Comparison of ENCODE assay signal across 17 cellular contexts in the genomic region with DNA sequence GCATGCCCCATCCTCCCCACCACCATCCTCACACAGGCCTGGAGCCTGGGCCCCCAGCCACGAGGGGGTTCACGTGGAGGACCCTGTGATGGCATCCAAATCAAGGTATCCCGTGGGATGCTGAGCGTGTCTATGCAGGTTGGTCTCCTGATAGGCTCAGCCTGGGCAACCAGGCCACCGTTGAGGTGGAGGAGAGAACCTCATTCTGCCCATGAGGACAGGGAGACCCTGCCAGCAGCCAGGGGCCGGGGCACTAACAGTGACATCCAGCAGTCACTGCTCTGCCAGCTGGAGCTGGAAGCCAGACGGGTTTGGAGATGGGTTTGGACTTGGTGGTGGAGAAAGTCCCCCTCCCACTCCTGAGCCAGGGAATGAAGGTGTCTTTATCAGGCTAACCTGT.
A peak's percentile ranks its signal among the peaks of the same experiment; 100 is the strongest.
DNase-seq lines count a peak whose midpoint lies in the region; ATAC-seq and TF ChIP-seq lines count a peak whose summit lies in the region.
"Had no signal": no experiment of that assay in that cellular context is flagged by ENCODE, and none has a peak within 500 bp of the region (broad histone marks: within the 10 kb centered on the region; RNA-seq: fewer than 3 reads in every experiment).

No MANE protein-coding gene starts in this region.

- H3K36me3 ChIP-seq in neuronal stem cell (replicated peaks in 1 of 2; ENCODE audit: control insufficient read depth in 2 of 2, insufficient read depth in 2 of 2, low read length in 2 of 2): no peaks in the 10 kb centered on the region
- H3K36me3 ChIP-seq: HAP-1 had no signal

- CTCF ChIA-PET in activated CD8-positive, alpha-beta memory T cell treated with anti-CD3 and anti-CD28 coated beads, Interleukin-2, amount 10 ng/mL, durations not matched to agents 7 days and 5 days (lab: Charles Lee): no interaction called here

- DNase-seq in chondrocyte (ENCODE audit: low spot score) (peak; percentile 69), islet precursor cell (peak; percentile 37), neuronal stem cell (ENCODE audit: low spot score) (no peak), NCI-H526 treated with DMSO at 0.1 percent for 48 hours (lab: John Stamatoyannopoulos, UW) (no peak), T1000 (lab: John Stamatoyannopoulos, UW) (no peak)
- no peak for DNase-seq in activated CD8-positive, alpha-beta memory T cell treated with anti-CD3 and anti-CD28 coated beads, Interleukin-2, amount 10 ng/mL, durations not matched to agents 7 days and 5 days
- DNase-seq in stimulated activated CD8-positive, alpha-beta memory T cell treated with anti-CD3 and anti-CD28 coated beads, Interleukin-4, amount 100 ng/mL, for 48 hours: no peak
- DNase-seq: Caco-2; CD4-positive, CD25-positive, alpha-beta regulatory T cell; CD8-positive, alpha-beta T cell; DMS153; EL; GDM1; HFFc6 had no signal

- no peak overlapping the region for H3K18ac ChIP-seq in neuronal stem cell (ENCODE audit: low read length)

- peak overlapping the region; percentile 27 for H2BK5ac ChIP-seq in neuronal stem cell (ENCODE audit: low read length)

- H3K9me3 ChIP-seq in neuronal stem cell (replicated peaks in 1 of 2; ENCODE audit: control insufficient read depth in 2 of 2, insufficient read depth in 1 of 2, low read depth in 1 of 2, low read length in 2 of 2): no peaks in the 10 kb centered on the region
- H3K9me3 ChIP-seq: Caco-2 had no signal

- no peaks in the 10 kb centered on the region for H3K4me1 Mint-ChIP-seq in chondrocyte (ENCODE audit: low read depth)
- no peaks in the 10 kb centered on the region for H3K4me1 Mint-ChIP-seq in activated CD8-positive, alpha-beta memory T cell treated with anti-CD3 and anti-CD28 coated beads, Interleukin-2, amount 10 ng/mL, durations not matched to agents 7 days and 5 days
- H3K4me1 Mint-ChIP-seq: CD4-positive, CD25-positive, alpha-beta regulatory T cell; GM23338 had no signal

- no peaks in the 10 kb centered on the region for H3K36me3 Mint-ChIP-seq in chondrocyte (ENCODE audit: low read depth)
- no peaks in the 10 kb centered on the region for H3K36me3 Mint-ChIP-seq in activated CD8-positive, alpha-beta memory T cell treated with anti-CD3 and anti-CD28 coated beads, Interleukin-2, amount 10 ng/mL, durations not matched to agents 7 days and 5 days
- H3K36me3 Mint-ChIP-seq: CD4-positive, CD25-positive, alpha-beta regulatory T cell; CD8-positive, alpha-beta T cell had no signal

- H2BK15ac ChIP-seq in neuronal stem cell (ENCODE audit: low read length): no peak overlapping the region

- H2BK120ac ChIP-seq in neuronal stem cell (ENCODE audit: low read depth, low read length): no peak overlapping the region

- H3K4me3 Mint-ChIP-seq in chondrocyte (ENCODE audit: unreplicated experiment): no peak overlapping the region
- no peak overlapping the region for H3K4me3 Mint-ChIP-seq in activated CD8-positive, alpha-beta memory T cell treated with anti-CD3 and anti-CD28 coated beads, Interleukin-2, amount 10 ng/mL, durations not matched to agents 7 days and 5 days
- H3K4me3 Mint-ChIP-seq: CD4-positive, CD25-positive, alpha-beta regulatory T cell; CD8-positive, alpha-beta T cell; GM23338; HFFc6 had no signal

- no peak for ATAC-seq in activated CD8-positive, alpha-beta memory T cell treated with anti-CD3 and anti-CD28 coated beads, Interleukin-2, amount 10 ng/mL, durations not matched to agents 7 days and 5 days
- ATAC-seq: CD8-positive, alpha-beta T cell; GM23338 had no signal

- H3K4ac ChIP-seq in neuronal stem cell (ENCODE audit: low read length): no peak overlapping the region

- H4K91ac ChIP-seq in neuronal stem cell (ENCODE audit: low read depth, low read length, poor library complexity): no peak overlapping the region

- no peaks in the 10 kb centered on the region for H3K4me1 ChIP-seq in neuronal stem cell (ENCODE audit: control insufficient read depth in 2 of 2, insufficient read depth in 1 of 2, low read depth in 1 of 2, low read length in 2 of 2)
- H3K4me1 ChIP-seq: Caco-2, HAP-1 had no signal

- H3K27me3 Mint-ChIP-seq in chondrocyte (ENCODE audit: low read depth): peaks cover 12% of the 10 kb centered on the region
- no peaks in the 10 kb centered on the region for H3K27me3 Mint-ChIP-seq in activated CD8-positive, alpha-beta memory T cell treated with anti-CD3 and anti-CD28 coated beads, Interleukin-2, amount 10 ng/mL, durations not matched to agents 7 days and 5 days

- H2AFZ ChIP-seq in neuronal stem cell (ENCODE audit: low read length): no peak overlapping the region
- H2AFZ ChIP-seq: GM23338 had no signal

- no peak overlapping the region for H3K27ac ChIP-seq in neuronal stem cell (replicated peaks; ENCODE audit: low read length)
- H3K27ac ChIP-seq: C4-2B had no signal

- H3K14ac ChIP-seq in neuronal stem cell (ENCODE audit: low read length): no peak overlapping the region

- H3K4me2 ChIP-seq in neuronal stem cell (ENCODE audit: insufficient read depth, low read length, poor library complexity, severe bottlenecking): no peak overlapping the region
- H3K4me2 ChIP-seq: GM23338 had no signal

- no peak overlapping the region for H4K8ac ChIP-seq in neuronal stem cell (ENCODE audit: low read depth, low read length)

- WGBS in neuronal stem cell (ENCODE audit: extremely low coverage in 2 of 2, insufficient read length in 2 of 2, insufficient replicate concordance in 1 of 2), 2 donors: no CpG with 5 or more reads among the region's 7 CpGs

- no peak overlapping the region for H3K4me3 ChIP-seq in neuronal stem cell (ENCODE audit: low read length in 2 of 2)
- H3K4me3 ChIP-seq: GM23338, HAP-1 had no signal

- no peak overlapping the region for H3K9ac ChIP-seq in neuronal stem cell (ENCODE audit: low read depth, low read length, poor library complexity)

- TF ChIP-seq CTCF in chondrocyte (IDR thresholded peaks at IDR 0.05): no peak

- H3K27me3 ChIP-seq in neuronal stem cell (ENCODE audit: control insufficient read depth in 3 of 3, insufficient read depth in 3 of 3, low read depth in 1 of 3, low read length in 3 of 3): no peaks in the 10 kb centered on the region

- H3K79me1 ChIP-seq in neuronal stem cell (ENCODE audit: low read depth, low read length): no peaks in the 10 kb centered on the region

- peak overlapping the region; percentile 17 for H2AK5ac ChIP-seq in neuronal stem cell (ENCODE audit: low read depth, low read length)

- no peak overlapping the region for H3K23ac ChIP-seq in neuronal stem cell (ENCODE audit: low read depth, low read length, poor library complexity)

- H2BK12ac ChIP-seq in neuronal stem cell (ENCODE audit: low read length): no peak overlapping the region

- no peak overlapping the region for H3K27ac Mint-ChIP-seq in chondrocyte (ENCODE audit: unreplicated experiment)
- H3K27ac Mint-ChIP-seq in activated CD8-positive, alpha-beta memory T cell treated with anti-CD3 and anti-CD28 coated beads, Interleukin-2, amount 10 ng/mL, durations not matched to agents 7 days and 5 days: no peak overlapping the region
- H3K27ac Mint-ChIP-seq: CD4-positive, CD25-positive, alpha-beta regulatory T cell; CD8-positive, alpha-beta T cell; GM23338; HFFc6 had no signal

- peaks cover 2% of the 10 kb centered on the region for H3K9me3 Mint-ChIP-seq in chondrocyte (ENCODE audit: low read depth)
- H3K9me3 Mint-ChIP-seq in activated CD8-positive, alpha-beta memory T cell treated with anti-CD3 and anti-CD28 coated beads, Interleukin-2, amount 10 ng/mL, durations not matched to agents 7 days and 5 days (ENCODE audit: low read depth): no peaks in the 10 kb centered on the region
- H3K9me3 Mint-ChIP-seq: CD8-positive, alpha-beta T cell had no signal

Comparison
In these comparisons a context has a peak if more than half of its experiments do, and no peak if none do; other contexts are left out.
1. DNase-seq: peak in chondrocyte (single experiment) and islet precursor cell (single experiment); none in neuronal stem cell (single experiment), NCI-H526 treated with DMSO at 0.1 percent for 48 hours (single experiment), activated CD8-positive, alpha-beta memory T cell treated with anti-CD3 and anti-CD28 coated beads, Interleukin-2, amount 10 ng/mL, durations not matched to agents 7 days and 5 days (single experiment), T1000 (single experiment) and stimulated activated CD8-positive, alpha-beta memory T cell treated with anti-CD3 and anti-CD28 coated beads, Interleukin-4, amount 100 ng/mL, for 48 hours (single experiment).